In the genomic region with DNA sequence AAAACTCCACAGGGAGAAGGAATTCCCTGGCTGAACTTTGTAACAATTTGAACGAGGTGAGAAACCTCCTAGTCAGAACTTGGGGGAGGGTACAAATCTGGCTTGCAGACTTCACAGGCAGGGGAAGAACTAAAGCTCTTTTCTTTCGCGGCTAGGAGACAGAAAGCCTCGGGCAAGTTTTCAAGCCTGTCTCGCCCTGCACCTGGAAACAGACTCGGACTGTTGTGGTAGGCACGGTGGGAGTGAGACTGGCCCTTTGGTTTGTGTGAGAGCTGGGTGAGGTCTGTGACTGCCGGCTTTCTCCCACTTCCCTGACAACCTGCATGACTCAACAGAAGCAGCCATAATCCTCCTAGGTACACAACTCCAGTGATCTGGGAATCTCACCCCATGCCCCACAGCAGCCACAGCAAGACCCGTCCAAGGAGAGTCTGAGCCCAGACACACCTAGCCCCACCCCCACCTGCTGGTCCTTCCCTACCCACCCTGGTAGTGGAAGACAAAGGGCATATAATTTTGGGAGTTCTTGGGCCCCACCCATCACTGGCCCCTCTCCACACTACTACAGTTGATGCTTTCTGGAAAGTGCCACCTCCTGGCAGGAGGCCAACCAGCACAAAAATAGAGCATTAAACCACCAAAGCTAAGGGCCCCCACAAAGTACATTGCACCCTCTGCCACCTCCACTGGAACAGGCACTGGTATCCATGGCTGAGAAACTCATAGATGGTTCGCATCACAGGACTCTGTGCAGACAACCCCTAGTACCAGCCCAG, we compare ENCODE assay signal across 1 cellular context.
TF ChIP-seq lines count a peak whose summit lies in the region.

No MANE protein-coding gene starts in this region.

TF ChIP-seq in HepG2, 621 proteins besides CTCF, POLR2A, EP300 and RAD21 (continued from another document):
- TF ChIP-seq ZNF747 (CRISPR knock-in tag; IDR thresholded peaks at IDR 0.05; ENCODE audit: borderline replicate concordance) (no peak), ZNF331 (CRISPR knock-in tag; IDR thresholded peaks at IDR 0.05) (no peak), TBL1XR1 (IDR thresholded peaks at IDR 0.05; ENCODE audit: borderline replicate concordance, low read length, partially characterized antibody) (no peak), RBAK (CRISPR knock-in tag; IDR thresholded peaks at IDR 0.05) (no peak), U2AF2 (IDR thresholded peaks at IDR 0.05; ENCODE audit: low read depth, low read length) (no peak), ZNF883 (CRISPR knock-in tag; IDR thresholded peaks at IDR 0.05; ENCODE audit: not compliant biosample characterization) (no peak), ZKSCAN8 (CRISPR knock-in tag; IDR thresholded peaks at IDR 0.05; ENCODE audit: borderline replicate concordance) (no peak)
- TF ChIP-seq, protein P1, sequence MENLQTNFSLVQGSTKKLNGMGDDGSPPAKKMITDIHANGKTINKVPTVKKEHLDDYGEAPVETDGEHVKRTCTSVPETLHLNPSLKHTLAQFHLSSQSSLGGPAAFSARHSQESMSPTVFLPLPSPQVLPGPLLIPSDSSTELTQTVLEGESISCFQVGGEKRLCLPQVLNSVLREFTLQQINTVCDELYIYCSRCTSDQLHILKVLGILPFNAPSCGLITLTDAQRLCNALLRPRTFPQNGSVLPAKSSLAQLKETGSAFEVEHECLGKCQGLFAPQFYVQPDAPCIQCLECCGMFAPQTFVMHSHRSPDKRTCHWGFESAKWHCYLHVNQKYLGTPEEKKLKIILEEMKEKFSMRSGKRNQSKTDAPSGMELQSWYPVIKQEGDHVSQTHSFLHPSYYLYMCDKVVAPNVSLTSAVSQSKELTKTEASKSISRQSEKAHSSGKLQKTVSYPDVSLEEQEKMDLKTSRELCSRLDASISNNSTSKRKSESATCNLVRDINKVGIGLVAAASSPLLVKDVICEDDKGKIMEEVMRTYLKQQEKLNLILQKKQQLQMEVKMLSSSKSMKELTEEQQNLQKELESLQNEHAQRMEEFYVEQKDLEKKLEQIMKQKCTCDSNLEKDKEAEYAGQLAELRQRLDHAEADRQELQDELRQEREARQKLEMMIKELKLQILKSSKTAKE (CRISPR knock-in tag; IDR thresholded peaks at IDR 0.05; ENCODE audit: borderline replicate concordance): no peak
- TF ChIP-seq, protein P2, sequence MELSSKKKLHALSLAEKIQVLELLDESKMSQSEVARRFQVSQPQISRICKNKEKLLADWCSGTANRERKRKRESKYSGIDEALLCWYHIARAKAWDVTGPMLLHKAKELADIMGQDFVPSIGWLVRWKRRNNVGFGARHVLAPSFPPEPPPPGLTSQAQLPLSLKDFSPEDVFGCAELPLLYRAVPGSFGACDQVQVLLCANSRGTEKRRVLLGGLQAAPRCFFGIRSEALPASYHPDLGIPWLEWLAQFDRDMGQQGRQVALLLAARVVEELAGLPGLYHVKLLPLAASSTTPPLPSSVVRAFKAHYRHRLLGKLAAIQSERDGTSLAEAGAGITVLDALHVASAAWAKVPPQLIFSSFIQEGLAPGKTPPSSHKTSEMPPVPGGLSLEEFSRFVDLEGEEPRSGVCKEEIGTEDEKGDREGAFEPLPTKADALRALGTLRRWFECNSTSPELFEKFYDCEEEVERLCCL (CRISPR knock-in tag; IDR thresholded peaks at IDR 0.05; ENCODE audit: borderline replicate concordance): no peak
